29 cellular contexts compared by ENCODE assay signal in genomic region chr13:109608503-109608902, GRCh38.
"Had no signal": no experiment of that assay in that cellular context is flagged by ENCODE, and none has a peak within 500 bp of the region (broad histone marks: within the 10 kb centered on the region; RNA-seq: fewer than 3 reads in every experiment).

No MANE protein-coding gene starts in this region.

- H3K4me2 ChIP-seq: hepatocyte had no signal

- H3K27ac Mint-ChIP-seq: dendritic cell treated with granulocyte-macrophage colony-stimulating factor and Interleukin-4, amounts not matched to agents 40 ng/mL and 50 ng/mL, for 4 days; effector memory CD8-positive, alpha-beta T cell; endodermal cell; immature natural killer cell; mesothelial cell of epicardium; naive B cell had no signal

- H3K9me3 ChIP-seq: colonic mucosa, esophagus squamous epithelium, gastrocnemius medialis, heart left ventricle, left lung, lower lobe of right lung, mucosa of descending colon had no signal

- H3K36me3 ChIP-seq: colonic mucosa, esophagus squamous epithelium, gastrocnemius medialis, heart left ventricle, left lung, lower lobe of right lung had no signal

- H3K4me1 Mint-ChIP-seq: endodermal cell, immature natural killer cell, mesothelial cell of epicardium, naive B cell had no signal

- H3K4me3 ChIP-seq: colonic mucosa, esophagus squamous epithelium, gastrocnemius medialis, heart left ventricle, hepatocyte, left lung, lower lobe of right lung, mucosa of descending colon had no signal

- H3K27me3 Mint-ChIP-seq: dendritic cell treated with granulocyte-macrophage colony-stimulating factor and Interleukin-4, amounts not matched to agents 40 ng/mL and 50 ng/mL, for 4 days; effector memory CD8-positive, alpha-beta T cell had no signal

- DNase-seq: colonic mucosa; cortex of kidney; effector CD8-positive, alpha-beta T cell; effector memory CD8-positive, alpha-beta T cell; endodermal cell; erythroblast; esophagus squamous epithelium; foreskin fibroblast; foreskin melanocyte; gastrocnemius medialis; heart left ventricle; hypothalamus; immature natural killer cell; islet precursor cell; kidney; kidney glomerular epithelial cell; left colon; left lung; left ventricle myocardium superior; lower lobe of right lung; mesenchymal stem cell; mucosa of descending colon; naive B cell had no signal

- H3K79me2 ChIP-seq: hepatocyte had no signal

- ATAC-seq: effector memory CD8-positive, alpha-beta T cell; esophagus mucosa; gastrocnemius medialis; heart left ventricle; left colon; left lung; left ventricle myocardium superior; lower lobe of right lung; mucosa of descending colon had no signal

- H3K27me3 ChIP-seq: colonic mucosa, esophagus squamous epithelium, gastrocnemius medialis, hepatocyte, left lung had no signal

- FAIRE-seq: endometrium, kidney had no signal

- H3K36me3 Mint-ChIP-seq: immature natural killer cell, mesothelial cell of epicardium, naive B cell had no signal

- H2AFZ ChIP-seq: hepatocyte had no signal

- H3K4me3 Mint-ChIP-seq: dendritic cell treated with granulocyte-macrophage colony-stimulating factor and Interleukin-4, amounts not matched to agents 40 ng/mL and 50 ng/mL, for 4 days; effector memory CD8-positive, alpha-beta T cell; endodermal cell; immature natural killer cell; mesothelial cell of epicardium; naive B cell had no signal

- H3K9me3 Mint-ChIP-seq: dendritic cell treated with granulocyte-macrophage colony-stimulating factor and Interleukin-4, amounts not matched to agents 40 ng/mL and 50 ng/mL, for 4 days had no signal

- H3K27ac ChIP-seq: colonic mucosa, epithelial cell of prostate, esophagus squamous epithelium, gastrocnemius medialis, heart left ventricle, hepatocyte, left lung, lower lobe of right lung had no signal
